ENCODE assay signal across 8 cellular contexts in the genomic region with DNA sequence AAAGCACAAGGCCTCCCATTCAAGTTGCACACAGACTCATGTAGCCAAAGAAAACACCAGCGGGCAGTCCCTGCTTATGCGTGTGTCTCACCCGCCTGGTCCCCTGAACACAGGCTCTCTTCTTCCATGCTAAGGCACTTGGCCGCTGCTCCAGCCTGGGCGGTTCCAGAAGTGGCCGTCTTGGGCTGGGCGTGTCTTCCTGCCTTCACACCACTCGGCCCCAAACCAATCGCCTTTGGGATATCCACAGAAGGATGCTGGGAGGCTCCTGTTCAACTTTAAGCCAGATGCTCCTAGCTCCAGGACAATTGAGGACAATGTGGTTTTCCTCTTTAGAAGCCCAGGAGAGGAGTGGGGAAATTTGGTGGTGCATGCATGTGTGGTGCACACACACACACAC. TPM values are rescaled to one million over a fixed set of nuclear protein-coding genes. Genes with fewer than 3 reads are reported as not detected.
DNase-seq lines count a peak whose midpoint lies in the region; ATAC-seq and TF ChIP-seq lines count a peak whose summit lies in the region.

No MANE protein-coding gene starts in this region.

- no peak overlapping the region for H3K27ac ChIP-seq in CD8-positive, alpha-beta memory T cell (ENCODE audit: low read depth, low read length)

- intact Hi-C loops in dendritic cell treated with granulocyte-macrophage colony-stimulating factor and Interleukin-4, amounts not matched to agents 40 ng/mL and 50 ng/mL, for 4 days (cut with micrococcal nuclease), result no loop called here

- POLR2A ChIA-PET in CD8-positive, alpha-beta memory T cell (lab: Charles Lee), result no interaction called here
- POLR2A ChIA-PET in naive thymus-derived CD8-positive, alpha-beta T cell (lab: Charles Lee), result no interaction called here

- no peaks in the 10 kb centered on the region for H3K27me3 ChIP-seq in CD8-positive, alpha-beta memory T cell (ENCODE audit: insufficient read depth, low read length, poor library complexity, severe bottlenecking)

- H3K4me3 ChIP-seq in CD8-positive, alpha-beta memory T cell (ENCODE audit: low read length), result no peak overlapping the region

- ATAC-seq in naive thymus-derived CD8-positive, alpha-beta T cell, result no peak
- no peak for ATAC-seq in HG02938 (IDR thresholded peaks at IDR 0.05; ENCODE audit: unreplicated experiment)
- no peak for ATAC-seq in GM18505 (IDR thresholded peaks at IDR 0.05; ENCODE audit: unreplicated experiment)

- H3K9me3 Mint-ChIP-seq in CD8-positive, alpha-beta memory T cell, result no peaks in the 10 kb centered on the region
- no peaks in the 10 kb centered on the region for H3K9me3 Mint-ChIP-seq in dendritic cell treated with granulocyte-macrophage colony-stimulating factor and Interleukin-4, amounts not matched to agents 40 ng/mL and 50 ng/mL, for 4 days
- H3K9me3 Mint-ChIP-seq in naive thymus-derived CD8-positive, alpha-beta T cell, result no peaks in the 10 kb centered on the region

- TF ChIP-seq POLR2A in GM18505 (IDR thresholded peaks at IDR 0.05; ENCODE audit: borderline replicate concordance, extremely low read depth, insufficient read depth, insufficient read length), result no peak

- H3K4me1 ChIP-seq in CD8-positive, alpha-beta memory T cell (ENCODE audit: insufficient read depth, low read length), result no peaks in the 10 kb centered on the region

- H3K9me3 ChIP-seq in CD8-positive, alpha-beta memory T cell (ENCODE audit: low read length), result no peaks in the 10 kb centered on the region

- no peaks in the 10 kb centered on the region for H3K36me3 ChIP-seq in CD8-positive, alpha-beta memory T cell (ENCODE audit: insufficient read depth, low read length)

- H3K27ac Mint-ChIP-seq in CD8-positive, alpha-beta memory T cell, result peak overlapping the region in 1 of 8 donors; percentile 19
- H3K27ac Mint-ChIP-seq in dendritic cell treated with granulocyte-macrophage colony-stimulating factor and Interleukin-4, amounts not matched to agents 40 ng/mL and 50 ng/mL, for 4 days, result no peak overlapping the region
- no peak overlapping the region for H3K27ac Mint-ChIP-seq in naive thymus-derived CD8-positive, alpha-beta T cell

- H3K36me3 Mint-ChIP-seq in CD8-positive, alpha-beta memory T cell, result no peaks in the 10 kb centered on the region
- peaks cover 75% of the 10 kb centered on the region for H3K36me3 Mint-ChIP-seq in dendritic cell treated with granulocyte-macrophage colony-stimulating factor and Interleukin-4, amounts not matched to agents 40 ng/mL and 50 ng/mL, for 4 days (ENCODE audit: low read depth)
- no peaks in the 10 kb centered on the region for H3K36me3 Mint-ChIP-seq in naive thymus-derived CD8-positive, alpha-beta T cell

- H3K4me3 Mint-ChIP-seq in CD8-positive, alpha-beta memory T cell, result peak overlapping the region; percentile 69 to 84 (median 80)
- peak overlapping the region; percentile 94 for H3K4me3 Mint-ChIP-seq in dendritic cell treated with granulocyte-macrophage colony-stimulating factor and Interleukin-4, amounts not matched to agents 40 ng/mL and 50 ng/mL, for 4 days
- H3K4me3 Mint-ChIP-seq in naive thymus-derived CD8-positive, alpha-beta T cell, result peak overlapping the region in 6 of 10 donors; percentile 75 to 86 (median 82)

- H3K27me3 Mint-ChIP-seq in CD8-positive, alpha-beta memory T cell, result no peaks in the 10 kb centered on the region
- H3K27me3 Mint-ChIP-seq in dendritic cell treated with granulocyte-macrophage colony-stimulating factor and Interleukin-4, amounts not matched to agents 40 ng/mL and 50 ng/mL, for 4 days, result peaks cover 3% of the 10 kb centered on the region
- H3K27me3 Mint-ChIP-seq in naive thymus-derived CD8-positive, alpha-beta T cell, result no peaks in the 10 kb centered on the region

- DNase-seq in CD8-positive, alpha-beta memory T cell, result peak in 1 of 5 donors; percentile 28
- peak; percentile 73 to 89 for DNase-seq in NCI-H446 (lab: John Stamatoyannopoulos, UW)
- no peak for DNase-seq in naive thymus-derived CD8-positive, alpha-beta T cell
- no peak for DNase-seq in GM03348 (ENCODE audit: low spot score)
- no peak for DNase-seq in SW 1271 (lab: John Stamatoyannopoulos, UW)

- CTCF ChIA-PET in CD8-positive, alpha-beta memory T cell (lab: Charles Lee), result no interaction called here

- peaks cover 14 to 20% (median 15%) of the 10 kb centered on the region in 3 donors for H3K4me1 Mint-ChIP-seq in CD8-positive, alpha-beta memory T cell
- peaks cover 76% of the 10 kb centered on the region for H3K4me1 Mint-ChIP-seq in dendritic cell treated with granulocyte-macrophage colony-stimulating factor and Interleukin-4, amounts not matched to agents 40 ng/mL and 50 ng/mL, for 4 days (ENCODE audit: low read depth)
- peaks cover 9 to 26% (median 15%) of the 10 kb centered on the region in 4 donors for H3K4me1 Mint-ChIP-seq in naive thymus-derived CD8-positive, alpha-beta T cell

RNA-seq across cellular contexts. Expression of a gene that starts 2.2 kb away (rescaled TPM):
- total RNA-seq in CD8-positive, alpha-beta memory T cell, result 10 to 100 TPM; 20.4 to 21.6 TPM
- 3.6 TPM for polyA plus RNA-seq in CD8-positive, alpha-beta memory T cell
- 1 to 10 TPM; 4.3 to 7.2 TPM for total RNA-seq in naive thymus-derived CD8-positive, alpha-beta T cell
- polyA plus RNA-seq in naive thymus-derived CD8-positive, alpha-beta T cell, result 1 to 10 TPM; 2.7 to 3.9 (median 3.1) TPM

RNA-seq across cellular contexts. Expression of a gene that starts 53.0 kb away (rescaled TPM):
- 100 to 1,000 TPM; 839 to 849 TPM for total RNA-seq in CD8-positive, alpha-beta memory T cell
- 1,913 TPM for polyA plus RNA-seq in CD8-positive, alpha-beta memory T cell
- total RNA-seq in naive thymus-derived CD8-positive, alpha-beta T cell, result 100 to 1,000 TPM; 773 to 788 TPM
- polyA plus RNA-seq in naive thymus-derived CD8-positive, alpha-beta T cell, result 1,000 to 10,000 TPM; 1,080 to 1,331 (median 1,214) TPM

Comparison
In these comparisons a context has a peak if more than half of its experiments do, and no peak if none do; other contexts are left out.
1. DNase-seq: peak in NCI-H446 (2 of 2); none in naive thymus-derived CD8-positive, alpha-beta T cell (0 of 10), GM03348 (single experiment) and SW 1271 (0 of 2).
2. Peak in every context shown above with its lines, with median percentiles within 50 percentile points of each other: H3K4me3 Mint-ChIP-seq.